ENCODE assay signal across 8 cellular contexts in genomic region chr3:53254190-53254809, GRCh38. TPM values are rescaled to one million over a fixed set of nuclear protein-coding genes. Genes with fewer than 3 reads are reported as not detected.
DNase-seq lines count a peak whose midpoint lies in the region; ATAC-seq and TF ChIP-seq lines count a peak whose summit lies in the region.

No MANE protein-coding gene starts in this region.

- peak overlapping the region; percentile 43 to 90 (median 89) for H3K27ac Mint-ChIP-seq in CD4-positive, CD25-positive, alpha-beta regulatory T cell
- peak overlapping the region; percentile 81 for H3K27ac Mint-ChIP-seq in activated CD8-positive, alpha-beta T cell treated with anti-CD3 and anti-CD28 coated beads for 36 hours
- H3K27ac Mint-ChIP-seq in glutamatergic neuron (ENCODE audit: unreplicated experiment) (peak overlapping the region; percentile 89), progenitor cell of endocrine pancreas (peak overlapping the region; percentile 95)

- POLR2A ChIA-PET in activated CD8-positive, alpha-beta T cell treated with anti-CD3 and anti-CD28 coated beads for 36 hours (lab: Charles Lee) = interaction anchor here (0.6 to 4.0 kb wide), 7 partner anchors 8 to 93 kb away, joined by 3 to 20 read pairs (median 5); partner anchors contain the start of gene DCP1A

- CTCF ChIA-PET in activated CD8-positive, alpha-beta T cell treated with anti-CD3 and anti-CD28 coated beads for 36 hours (lab: Charles Lee) = interaction anchor here (1.0 to 1.9 kb wide), 4 partner anchors 16 to 140 kb away, joined by 4 to 8 read pairs (median 6); no protein-coding TSS in a partner anchor

- H3K9me3 Mint-ChIP-seq in CD4-positive, CD25-positive, alpha-beta regulatory T cell = no peaks in the 10 kb centered on the region
- no peaks in the 10 kb centered on the region for H3K9me3 Mint-ChIP-seq in activated CD8-positive, alpha-beta T cell treated with anti-CD3 and anti-CD28 coated beads for 36 hours
- H3K9me3 Mint-ChIP-seq in glutamatergic neuron (ENCODE audit: unreplicated experiment) (peaks cover 8% of the 10 kb centered on the region), progenitor cell of endocrine pancreas (ENCODE audit: low read depth) (no peaks in the 10 kb centered on the region)

- peaks cover 17 to 62% (median 29%) of the 10 kb centered on the region in 4 donors for H3K4me1 Mint-ChIP-seq in CD4-positive, CD25-positive, alpha-beta regulatory T cell
- H3K4me1 Mint-ChIP-seq in activated CD8-positive, alpha-beta T cell treated with anti-CD3 and anti-CD28 coated beads for 36 hours (ENCODE audit: low read depth) = peaks cover 44% of the 10 kb centered on the region
- H3K4me1 Mint-ChIP-seq in glutamatergic neuron (ENCODE audit: low read depth, unreplicated experiment) = peaks cover 19% of the 10 kb centered on the region
- peaks cover 24% of the 10 kb centered on the region for H3K4me1 Mint-ChIP-seq in progenitor cell of endocrine pancreas (ENCODE audit: low read depth)

- peaks cover 5% of the 10 kb centered on the region for H3K27me3 Mint-ChIP-seq in CD4-positive, CD25-positive, alpha-beta regulatory T cell
- no peaks in the 10 kb centered on the region for H3K27me3 Mint-ChIP-seq in activated CD8-positive, alpha-beta T cell treated with anti-CD3 and anti-CD28 coated beads for 36 hours
- H3K27me3 Mint-ChIP-seq in glutamatergic neuron (ENCODE audit: unreplicated experiment) (peaks cover 4% of the 10 kb centered on the region), progenitor cell of endocrine pancreas (peaks cover 15% of the 10 kb centered on the region)

- ATAC-seq in CD4-positive, CD25-positive, alpha-beta regulatory T cell (ENCODE audit: low read depth in 2 of 2) = no peak
- no peak for ATAC-seq in activated CD8-positive, alpha-beta T cell treated with anti-CD3 and anti-CD28 coated beads for 36 hours
- ATAC-seq in GM21529 (IDR thresholded peaks at IDR 0.05; ENCODE audit: unreplicated experiment) = no peak
- ATAC-seq in HG03571 (IDR thresholded peaks at IDR 0.05; ENCODE audit: unreplicated experiment) = no peak

- H3K4me3 Mint-ChIP-seq in CD4-positive, CD25-positive, alpha-beta regulatory T cell = peak overlapping the region; percentile 90 to 97 (median 94)
- H3K4me3 Mint-ChIP-seq in activated CD8-positive, alpha-beta T cell treated with anti-CD3 and anti-CD28 coated beads for 36 hours = peak overlapping the region; percentile 93
- H3K4me3 Mint-ChIP-seq in glutamatergic neuron (ENCODE audit: unreplicated experiment) (peak overlapping the region; percentile 92), progenitor cell of endocrine pancreas (ENCODE audit: low read depth) (peak overlapping the region; percentile 90)

- H3K36me3 ChIP-seq in CD4-positive, CD25-positive, alpha-beta regulatory T cell (ENCODE audit: control insufficient read depth, insufficient read depth, low read length) = no peaks in the 10 kb centered on the region
- H3K36me3 ChIP-seq in HAP-1 (replicated peaks) = peaks cover 27% of the 10 kb centered on the region

- H3K9me3 ChIP-seq in CD4-positive, CD25-positive, alpha-beta regulatory T cell (ENCODE audit: control insufficient read depth in 2 of 2, low read length in 2 of 2) = no peaks in the 10 kb centered on the region
- no peaks in the 10 kb centered on the region for H3K9me3 ChIP-seq in HAP-1

- in situ Hi-C loops in HAP-1 (cut with MboI; ENCODE audit: low sequenced_read_pairs) = no loop called here

- peaks cover 37% of the 10 kb centered on the region for H3K4me1 ChIP-seq in CD4-positive, CD25-positive, alpha-beta regulatory T cell (ENCODE audit: control insufficient read depth, insufficient read depth, low read length, poor library complexity, severe bottlenecking)
- H3K4me1 ChIP-seq in HAP-1 = peaks cover 48% of the 10 kb centered on the region

- intact Hi-C loops in activated CD8-positive, alpha-beta T cell treated with anti-CD3 and anti-CD28 coated beads for 36 hours (cut with micrococcal nuclease) = no loop called here

- peak overlapping the region; percentile 74 for H3K4me3 ChIP-seq in CD4-positive, CD25-positive, alpha-beta regulatory T cell (ENCODE audit: low read depth, low read length)
- H3K4me3 ChIP-seq in HAP-1 = peak overlapping the region; percentile 91

- H3K27me3 ChIP-seq in CD4-positive, CD25-positive, alpha-beta regulatory T cell (ENCODE audit: control insufficient read depth, insufficient read depth, low read length) = no peaks in the 10 kb centered on the region
- no peaks in the 10 kb centered on the region for H3K27me3 ChIP-seq in HAP-1 (ENCODE audit: low read depth)

- DNase-seq in CD4-positive, CD25-positive, alpha-beta regulatory T cell = peak in 1 of 3 donors; percentile 18
- peak in 1 of 2 experiments; percentile 51 for DNase-seq in HAP-1 (ENCODE audit: low spot score in 2 of 2)
- peak; percentile 21 for DNase-seq in activated CD8-positive, alpha-beta T cell treated with anti-CD3 and anti-CD28 coated beads for 36 hours
- no peak for DNase-seq in glutamatergic neuron
- no peak for DNase-seq in progenitor cell of endocrine pancreas (ENCODE audit: low spot score, unreplicated experiment)
- DNase-seq in SIG-M5 treated with dmso at 0.1 percent for 504 hours (lab: John Stamatoyannopoulos, UW; ENCODE audit: unreplicated experiment) = no peak

- peak overlapping the region; percentile 66 for H3K27ac ChIP-seq in CD4-positive, CD25-positive, alpha-beta regulatory T cell (ENCODE audit: insufficient read depth, low read length, poor library complexity, severe bottlenecking)

- no peaks in the 10 kb centered on the region for H3K36me3 Mint-ChIP-seq in CD4-positive, CD25-positive, alpha-beta regulatory T cell
- peaks cover 27% of the 10 kb centered on the region for H3K36me3 Mint-ChIP-seq in activated CD8-positive, alpha-beta T cell treated with anti-CD3 and anti-CD28 coated beads for 36 hours (ENCODE audit: low read depth)
- H3K36me3 Mint-ChIP-seq in glutamatergic neuron (ENCODE audit: unreplicated experiment) (no peaks in the 10 kb centered on the region), progenitor cell of endocrine pancreas (ENCODE audit: insufficient read depth) (peaks cover 1% of the 10 kb centered on the region)

- TF ChIP-seq CTCF in activated CD8-positive, alpha-beta T cell treated with anti-CD3 and anti-CD28 coated beads for 36 hours (IDR thresholded peaks at IDR 0.05) = no peak
- TF ChIP-seq CTCF in glutamatergic neuron (IDR thresholded peaks at IDR 0.05; ENCODE audit: partially characterized antibody, unreplicated experiment) (no peak), progenitor cell of endocrine pancreas (IDR thresholded peaks at IDR 0.05; ENCODE audit: unreplicated experiment) (no peak)

RNA-seq across cellular contexts. Expression of gene TKT, which starts 1.5 kb away (rescaled TPM):
- total RNA-seq in CD4-positive, CD25-positive, alpha-beta regulatory T cell = 95.6 TPM
- polyA plus RNA-seq in CD4-positive, CD25-positive, alpha-beta regulatory T cell = 10 to 100 TPM; 59.0 to 76.2 (median 70.6) TPM
- 100 to 1,000 TPM; 397 to 417 TPM for total RNA-seq in activated CD8-positive, alpha-beta T cell treated with anti-CD3 and anti-CD28 coated beads for 36 hours
- total RNA-seq in glutamatergic neuron (ENCODE audit: unreplicated experiment) = 265 TPM
- total RNA-seq in progenitor cell of endocrine pancreas = 250 and 259 TPM in 2 replicates
